Comparison of ENCODE assay signal across 1 cellular context in the genomic region with DNA sequence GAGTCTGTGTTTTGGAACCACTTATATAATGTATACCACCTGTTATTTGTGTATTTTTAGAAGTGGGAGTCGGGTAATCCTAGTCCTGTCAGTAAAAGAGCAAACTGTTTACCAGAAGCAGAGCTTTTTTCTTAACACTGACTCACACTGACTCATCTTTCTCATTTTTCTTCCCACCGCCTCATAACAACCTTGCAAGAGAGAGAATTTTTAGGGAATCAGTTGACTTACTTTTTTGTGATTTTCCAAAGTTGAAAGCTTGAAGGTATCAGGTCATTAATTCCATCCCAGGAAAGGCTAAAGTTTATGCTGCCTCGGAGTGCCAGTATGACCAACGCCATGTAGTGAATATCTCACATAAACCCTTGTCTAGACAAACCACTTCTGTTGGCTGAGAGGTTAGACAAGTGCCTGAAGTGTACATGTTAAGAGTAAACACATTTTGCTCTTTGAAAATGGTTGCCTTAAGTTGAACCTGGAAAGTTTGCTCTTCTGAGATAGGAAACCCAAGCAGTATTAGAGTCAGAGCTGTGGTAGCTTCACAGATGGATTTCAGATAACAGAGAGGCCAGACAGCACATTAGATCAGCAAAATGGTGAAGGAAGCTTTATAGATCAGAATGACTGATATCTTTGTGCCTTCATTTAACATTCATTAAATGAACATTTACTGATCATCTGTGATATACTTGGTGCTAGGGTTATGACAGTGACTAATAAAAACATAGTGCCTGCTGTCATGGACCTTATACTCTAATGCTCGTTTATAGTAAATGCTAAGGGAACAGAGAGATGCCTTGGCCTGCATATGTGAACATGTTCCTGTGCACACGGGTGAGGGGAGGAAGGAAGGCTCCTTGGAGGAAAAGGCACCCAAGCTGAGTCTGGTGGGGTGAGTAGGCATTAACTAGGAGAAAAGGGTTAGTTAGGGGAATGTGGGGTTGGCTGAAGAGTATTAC.
TF ChIP-seq lines count a peak whose summit lies in the region.

No MANE protein-coding gene starts in this region.

TF ChIP-seq in HEK293, 187 proteins besides CTCF, POLR2A, EP300 and RAD21 (continued from another document and continues in another):
- TF ChIP-seq ZNF280D (tag by site-specific recombination; IDR thresholded peaks at IDR 0.05) (no peak), ZSCAN16 (tag by site-specific recombination; IDR thresholded peaks at IDR 0.05) (no peak), HOXC10 (CRISPR knock-in tag; IDR thresholded peaks at IDR 0.05) (no peak), KLF17 (tag by site-specific recombination; IDR thresholded peaks at IDR 0.05) (no peak), KLF16 (tag by site-specific recombination; IDR thresholded peaks at IDR 0.05) (no peak), TSHZ1 (tag by site-specific recombination; IDR thresholded peaks at IDR 0.05; ENCODE audit: borderline replicate concordance) (peak; percentile 65; the same call in 1 of the 2 replicates), IKZF3 (tag by site-specific recombination; IDR thresholded peaks at IDR 0.05) (no peak), INSM2 (tag by site-specific recombination; IDR thresholded peaks at IDR 0.05) (no peak; the same call in 1 of the 2 replicates), ZNF660 (tag by site-specific recombination; IDR thresholded peaks at IDR 0.05) (no peak), ZBTB17 (tag by site-specific recombination; IDR thresholded peaks at IDR 0.05) (peak; percentile 83), ZFP41 (tag by site-specific recombination; IDR thresholded peaks at IDR 0.05; ENCODE audit: borderline replicate concordance) (no peak), ZNF510 (tag by site-specific recombination; IDR thresholded peaks at IDR 0.05; ENCODE audit: insufficient replicate concordance) (no peak), GLI4 (tag by site-specific recombination; IDR thresholded peaks at IDR 0.05) (no peak), RBAK (tag by site-specific recombination; IDR thresholded peaks at IDR 0.05) (no peak), ZXDB (tag by site-specific recombination; IDR thresholded peaks at IDR 0.05) (no peak; the same call in 1 of the 2 replicates), ZNF792 (tag by site-specific recombination; IDR thresholded peaks at IDR 0.05) (no peak), ZNF571 (tag by site-specific recombination; IDR thresholded peaks at IDR 0.05) (no peak), KLF7 (tag by site-specific recombination; IDR thresholded peaks at IDR 0.05; ENCODE audit: borderline replicate concordance) (no peak), ZBTB8A (tag by site-specific recombination; IDR thresholded peaks at IDR 0.05) (no peak), ZNF76 (tag by site-specific recombination; IDR thresholded peaks at IDR 0.05; ENCODE audit: borderline replicate concordance, low read depth) (no peak), ZNF184 (tag by site-specific recombination; IDR thresholded peaks at IDR 0.05) (peak; percentile 64; the same call in 1 of the 2 replicates), ZNF112 (tag by site-specific recombination; IDR thresholded peaks at IDR 0.05) (no peak), BCL6B (tag by site-specific recombination; IDR thresholded peaks at IDR 0.05) (no peak), ZNF654 (tag by site-specific recombination; IDR thresholded peaks at IDR 0.05; ENCODE audit: low read depth) (no peak), ZNF596 (tag by site-specific recombination; IDR thresholded peaks at IDR 0.05) (no peak), SP3 (tag by site-specific recombination; IDR thresholded peaks at IDR 0.05) (no peak), YY1 (tag by site-specific recombination; IDR thresholded peaks at IDR 0.05) (no peak), ZNF548 (tag by site-specific recombination; IDR thresholded peaks at IDR 0.05) (no peak), GLIS2 (tag by site-specific recombination; IDR thresholded peaks at IDR 0.05) (no peak), ZNF311 (tag by site-specific recombination; IDR thresholded peaks at IDR 0.05; ENCODE audit: borderline replicate concordance) (no peak), WT1 (tag by site-specific recombination; IDR thresholded peaks at IDR 0.05) (peak; percentile 71), SALL2 (tag by site-specific recombination; IDR thresholded peaks at IDR 0.05; ENCODE audit: borderline replicate concordance) (no peak), ZNF777 (tag by site-specific recombination; IDR thresholded peaks at IDR 0.05; ENCODE audit: borderline replicate concordance) (no peak), ZNF544 (tag by site-specific recombination; IDR thresholded peaks at IDR 0.05) (no peak), HOXD13 (CRISPR knock-in tag; IDR thresholded peaks at IDR 0.05; ENCODE audit: borderline replicate concordance) (no peak), MEIS1 (CRISPR knock-in tag; IDR thresholded peaks at IDR 0.05; ENCODE audit: borderline replicate concordance) (no peak), HOXA7 (CRISPR knock-in tag; IDR thresholded peaks at IDR 0.05; ENCODE audit: borderline replicate concordance) (no peak), MZF1 (tag by site-specific recombination; IDR thresholded peaks at IDR 0.05; ENCODE audit: borderline replicate concordance) (no peak), ZNF404 (tag by site-specific recombination; IDR thresholded peaks at IDR 0.05) (no peak)
- TF ChIP-seq, protein P1, sequence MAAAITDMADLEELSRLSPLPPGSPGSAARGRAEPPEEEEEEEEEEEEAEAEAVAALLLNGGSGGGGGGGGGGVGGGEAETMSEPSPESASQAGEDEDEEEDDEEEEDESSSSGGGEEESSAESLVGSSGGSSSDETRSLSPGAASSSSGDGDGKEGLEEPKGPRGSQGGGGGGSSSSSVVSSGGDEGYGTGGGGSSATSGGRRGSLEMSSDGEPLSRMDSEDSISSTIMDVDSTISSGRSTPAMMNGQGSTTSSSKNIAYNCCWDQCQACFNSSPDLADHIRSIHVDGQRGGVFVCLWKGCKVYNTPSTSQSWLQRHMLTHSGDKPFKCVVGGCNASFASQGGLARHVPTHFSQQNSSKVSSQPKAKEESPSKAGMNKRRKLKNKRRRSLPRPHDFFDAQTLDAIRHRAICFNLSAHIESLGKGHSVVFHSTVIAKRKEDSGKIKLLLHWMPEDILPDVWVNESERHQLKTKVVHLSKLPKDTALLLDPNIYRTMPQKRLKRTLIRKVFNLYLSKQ (tag by site-specific recombination; IDR thresholded peaks at IDR 0.05; ENCODE audit: borderline replicate concordance): no peak
- TF ChIP-seq, protein P2, sequence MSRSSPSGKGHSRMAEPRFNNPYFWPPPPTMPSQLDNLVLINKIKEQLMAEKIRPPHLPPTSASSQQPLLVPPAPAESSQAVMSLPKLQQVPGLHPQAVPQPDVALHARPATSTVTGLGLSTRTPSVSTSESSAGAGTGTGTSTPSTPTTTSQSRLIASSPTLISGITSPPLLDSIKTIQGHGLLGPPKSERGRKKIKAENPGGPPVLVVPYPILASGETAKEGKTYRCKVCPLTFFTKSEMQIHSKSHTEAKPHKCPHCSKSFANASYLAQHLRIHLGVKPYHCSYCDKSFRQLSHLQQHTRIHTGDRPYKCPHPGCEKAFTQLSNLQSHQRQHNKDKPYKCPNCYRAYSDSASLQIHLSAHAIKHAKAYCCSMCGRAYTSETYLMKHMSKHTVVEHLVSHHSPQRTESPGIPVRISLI (tag by site-specific recombination; IDR thresholded peaks at IDR 0.05): peak; percentile 87
- TF ChIP-seq, protein P3, sequence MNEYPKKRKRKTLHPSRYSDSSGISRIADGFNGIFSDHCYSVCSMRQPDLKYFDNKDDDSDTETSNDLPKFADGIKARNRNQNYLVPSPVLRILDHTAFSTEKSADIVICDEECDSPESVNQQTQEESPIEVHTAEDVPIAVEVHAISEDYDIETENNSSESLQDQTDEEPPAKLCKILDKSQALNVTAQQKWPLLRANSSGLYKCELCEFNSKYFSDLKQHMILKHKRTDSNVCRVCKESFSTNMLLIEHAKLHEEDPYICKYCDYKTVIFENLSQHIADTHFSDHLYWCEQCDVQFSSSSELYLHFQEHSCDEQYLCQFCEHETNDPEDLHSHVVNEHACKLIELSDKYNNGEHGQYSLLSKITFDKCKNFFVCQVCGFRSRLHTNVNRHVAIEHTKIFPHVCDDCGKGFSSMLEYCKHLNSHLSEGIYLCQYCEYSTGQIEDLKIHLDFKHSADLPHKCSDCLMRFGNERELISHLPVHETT (tag by site-specific recombination; IDR thresholded peaks at IDR 0.05): 0 out of 2 replicates have a peak, but pooled peaks have one; percentile 69
- TF ChIP-seq, protein P4, sequence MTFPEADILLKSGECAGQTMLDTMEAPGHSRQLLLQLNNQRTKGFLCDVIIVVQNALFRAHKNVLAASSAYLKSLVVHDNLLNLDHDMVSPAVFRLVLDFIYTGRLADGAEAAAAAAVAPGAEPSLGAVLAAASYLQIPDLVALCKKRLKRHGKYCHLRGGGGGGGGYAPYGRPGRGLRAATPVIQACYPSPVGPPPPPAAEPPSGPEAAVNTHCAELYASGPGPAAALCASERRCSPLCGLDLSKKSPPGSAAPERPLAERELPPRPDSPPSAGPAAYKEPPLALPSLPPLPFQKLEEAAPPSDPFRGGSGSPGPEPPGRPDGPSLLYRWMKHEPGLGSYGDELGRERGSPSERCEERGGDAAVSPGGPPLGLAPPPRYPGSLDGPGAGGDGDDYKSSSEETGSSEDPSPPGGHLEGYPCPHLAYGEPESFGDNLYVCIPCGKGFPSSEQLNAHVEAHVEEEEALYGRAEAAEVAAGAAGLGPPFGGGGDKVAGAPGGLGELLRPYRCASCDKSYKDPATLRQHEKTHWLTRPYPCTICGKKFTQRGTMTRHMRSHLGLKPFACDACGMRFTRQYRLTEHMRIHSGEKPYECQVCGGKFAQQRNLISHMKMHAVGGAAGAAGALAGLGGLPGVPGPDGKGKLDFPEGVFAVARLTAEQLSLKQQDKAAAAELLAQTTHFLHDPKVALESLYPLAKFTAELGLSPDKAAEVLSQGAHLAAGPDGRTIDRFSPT (tag by site-specific recombination; IDR thresholded peaks at IDR 0.05): no peak
